In genomic region chr1:36321119-36321951, GRCh38 we compare ENCODE assay signal across 1 cellular context.
TF ChIP-seq lines count a peak whose summit lies in the region.

No MANE protein-coding gene starts in this region.

TF ChIP-seq in K562, 482 proteins besides CTCF, POLR2A, EP300 and RAD21 (continued from another document and continues in another):
- TF ChIP-seq HMBOX1 (IDR thresholded peaks at IDR 0.05) = no peak
- TF ChIP-seq, protein P1, sequence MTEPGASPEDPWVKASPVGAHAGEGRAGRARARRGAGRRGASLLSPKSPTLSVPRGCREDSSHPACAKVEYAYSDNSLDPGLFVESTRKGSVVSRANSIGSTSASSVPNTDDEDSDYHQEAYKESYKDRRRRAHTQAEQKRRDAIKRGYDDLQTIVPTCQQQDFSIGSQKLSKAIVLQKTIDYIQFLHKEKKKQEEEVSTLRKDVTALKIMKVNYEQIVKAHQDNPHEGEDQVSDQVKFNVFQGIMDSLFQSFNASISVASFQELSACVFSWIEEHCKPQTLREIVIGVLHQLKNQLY (CRISPR knock-in tag; conservative IDR thresholded peaks at IDR 0.05) = 0 out of 4 replicates have a peak, but pooled peaks of 1 of the 2 experiments have one; percentile 77
- TF ChIP-seq ZNF134 (CRISPR knock-in tag; conservative IDR thresholded peaks at IDR 0.05) = 0 out of 2 replicates have a peak, but pooled peaks have one; percentile 14
- peak; percentile 95 for TF ChIP-seq ZNF395 (CRISPR knock-in tag; IDR thresholded peaks at IDR 0.05)
- TF ChIP-seq DIDO1 (tag; IDR thresholded peaks at IDR 0.05; ENCODE audit: low read depth) = no peak
- no peak for TF ChIP-seq ZNF586 (CRISPR knock-in tag; conservative IDR thresholded peaks at IDR 0.05)
- no peak for TF ChIP-seq MAFK (IDR thresholded peaks at IDR 0.05; ENCODE audit: low read length)
- peak; percentile 71 for TF ChIP-seq FUS (optimal IDR thresholded peaks at IDR 0.05; ENCODE audit: low read depth, low read length)
- TF ChIP-seq, protein P2, sequence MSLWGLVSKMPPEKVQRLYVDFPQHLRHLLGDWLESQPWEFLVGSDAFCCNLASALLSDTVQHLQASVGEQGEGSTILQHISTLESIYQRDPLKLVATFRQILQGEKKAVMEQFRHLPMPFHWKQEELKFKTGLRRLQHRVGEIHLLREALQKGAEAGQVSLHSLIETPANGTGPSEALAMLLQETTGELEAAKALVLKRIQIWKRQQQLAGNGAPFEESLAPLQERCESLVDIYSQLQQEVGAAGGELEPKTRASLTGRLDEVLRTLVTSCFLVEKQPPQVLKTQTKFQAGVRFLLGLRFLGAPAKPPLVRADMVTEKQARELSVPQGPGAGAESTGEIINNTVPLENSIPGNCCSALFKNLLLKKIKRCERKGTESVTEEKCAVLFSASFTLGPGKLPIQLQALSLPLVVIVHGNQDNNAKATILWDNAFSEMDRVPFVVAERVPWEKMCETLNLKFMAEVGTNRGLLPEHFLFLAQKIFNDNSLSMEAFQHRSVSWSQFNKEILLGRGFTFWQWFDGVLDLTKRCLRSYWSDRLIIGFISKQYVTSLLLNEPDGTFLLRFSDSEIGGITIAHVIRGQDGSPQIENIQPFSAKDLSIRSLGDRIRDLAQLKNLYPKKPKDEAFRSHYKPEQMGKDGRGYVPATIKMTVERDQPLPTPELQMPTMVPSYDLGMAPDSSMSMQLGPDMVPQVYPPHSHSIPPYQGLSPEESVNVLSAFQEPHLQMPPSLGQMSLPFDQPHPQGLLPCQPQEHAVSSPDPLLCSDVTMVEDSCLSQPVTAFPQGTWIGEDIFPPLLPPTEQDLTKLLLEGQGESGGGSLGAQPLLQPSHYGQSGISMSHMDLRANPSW (CRISPR knock-in tag; IDR thresholded peaks at IDR 0.05) = 0 out of 2 replicates have a peak, but pooled peaks have one; percentile 18
- TF ChIP-seq XRCC4 (IDR thresholded peaks at IDR 0.05; ENCODE audit: extremely low read depth, insufficient read depth, insufficient read length) = no peak
- TF ChIP-seq RUNX1 (IDR thresholded peaks at IDR 0.05; ENCODE audit: low read depth) = no peak
- TF ChIP-seq, protein P3, sequence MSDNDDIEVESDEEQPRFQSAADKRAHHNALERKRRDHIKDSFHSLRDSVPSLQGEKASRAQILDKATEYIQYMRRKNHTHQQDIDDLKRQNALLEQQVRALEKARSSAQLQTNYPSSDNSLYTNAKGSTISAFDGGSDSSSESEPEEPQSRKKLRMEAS (CRISPR knock-in tag; IDR thresholded peaks at IDR 0.05) = peak; percentile 97
- no peak for TF ChIP-seq SMAD2 (IDR thresholded peaks at IDR 0.05; ENCODE audit: low read depth, low read length)
- TF ChIP-seq MYBL2 (IDR thresholded peaks at IDR 0.05; ENCODE audit: low read depth) = no peak
- TF ChIP-seq MYBL2 (CRISPR knock-in tag; IDR thresholded peaks at IDR 0.05; ENCODE audit: borderline replicate concordance) = no peak
- TF ChIP-seq, protein P4, sequence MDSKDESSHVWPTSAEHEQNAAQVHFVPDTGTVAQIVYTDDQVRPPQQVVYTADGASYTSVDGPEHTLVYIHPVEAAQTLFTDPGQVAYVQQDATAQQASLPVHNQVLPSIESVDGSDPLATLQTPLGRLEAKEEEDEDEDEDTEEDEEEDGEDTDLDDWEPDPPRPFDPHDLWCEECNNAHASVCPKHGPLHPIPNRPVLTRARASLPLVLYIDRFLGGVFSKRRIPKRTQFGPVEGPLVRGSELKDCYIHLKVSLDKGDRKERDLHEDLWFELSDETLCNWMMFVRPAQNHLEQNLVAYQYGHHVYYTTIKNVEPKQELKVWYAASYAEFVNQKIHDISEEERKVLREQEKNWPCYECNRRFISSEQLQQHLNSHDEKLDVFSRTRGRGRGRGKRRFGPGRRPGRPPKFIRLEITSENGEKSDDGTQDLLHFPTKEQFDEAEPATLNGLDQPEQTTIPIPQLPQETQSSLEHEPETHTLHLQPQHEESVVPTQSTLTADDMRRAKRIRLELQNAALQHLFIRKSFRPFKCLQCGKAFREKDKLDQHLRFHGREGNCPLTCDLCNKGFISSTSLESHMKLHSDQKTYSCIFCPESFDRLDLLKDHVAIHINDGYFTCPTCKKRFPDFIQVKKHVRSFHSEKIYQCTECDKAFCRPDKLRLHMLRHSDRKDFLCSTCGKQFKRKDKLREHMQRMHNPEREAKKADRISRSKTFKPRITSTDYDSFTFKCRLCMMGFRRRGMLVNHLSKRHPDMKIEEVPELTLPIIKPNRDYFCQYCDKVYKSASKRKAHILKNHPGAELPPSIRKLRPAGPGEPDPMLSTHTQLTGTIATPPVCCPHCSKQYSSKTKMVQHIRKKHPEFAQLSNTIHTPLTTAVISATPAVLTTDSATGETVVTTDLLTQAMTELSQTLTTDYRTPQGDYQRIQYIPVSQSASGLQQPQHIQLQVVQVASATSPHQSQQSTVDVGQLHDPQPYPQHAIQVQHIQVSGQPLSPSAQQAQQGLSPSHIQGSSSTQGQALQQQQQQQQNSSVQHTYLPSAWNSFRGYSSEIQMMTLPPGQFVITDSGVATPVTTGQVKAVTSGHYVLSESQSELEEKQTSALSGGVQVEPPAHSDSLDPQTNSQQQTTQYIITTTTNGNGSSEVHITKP (IDR thresholded peaks at IDR 0.05; ENCODE audit: partially characterized antibody) = no peak
- TF ChIP-seq HNRNPL (IDR thresholded peaks at IDR 0.05; ENCODE audit: low read depth, low read length) = no peak
- peak; percentile 77; the same call in 1 of the 2 replicates for TF ChIP-seq HDAC2 (IDR thresholded peaks at IDR 0.05)
- no peak for TF ChIP-seq NFE2L1 (tag; IDR thresholded peaks at IDR 0.05; ENCODE audit: borderline replicate concordance, low read depth)
- TF ChIP-seq ZNF695 (CRISPR knock-in tag; IDR thresholded peaks at IDR 0.05) = no peak
- peak; percentile 86 for TF ChIP-seq MTA3 (IDR thresholded peaks at IDR 0.05; ENCODE audit: borderline replicate concordance)
- TF ChIP-seq POU5F1 (IDR thresholded peaks at IDR 0.05; ENCODE audit: borderline replicate concordance, low read depth, low read length, partially characterized antibody) = no peak
- TF ChIP-seq GATAD2B (IDR thresholded peaks at IDR 0.05; ENCODE audit: borderline replicate concordance) = 0 out of 2 replicates have a peak, but pooled peaks have one; percentile 18
- no peak for TF ChIP-seq POLR3A (IDR thresholded peaks at IDR 0.05; ENCODE audit: borderline replicate concordance, extremely low read depth, insufficient read depth, insufficient read length)
- TF ChIP-seq MYNN (IDR thresholded peaks at IDR 0.05) = peak; percentile 74; the same call in 1 of the 2 replicates
- no peak for TF ChIP-seq MYNN (CRISPR knock-in tag; IDR thresholded peaks at IDR 0.05)
- TF ChIP-seq ZNF274 (IDR thresholded peaks at IDR 0.05; ENCODE audit: borderline replicate concordance, low read depth, low read length) = no peak
- no peak for TF ChIP-seq ZNF507 (tag; conservative IDR thresholded peaks at IDR 0.05)
- peak; percentile 28 for TF ChIP-seq PKNOX1 (IDR thresholded peaks at IDR 0.05)
- TF ChIP-seq LEF1 (IDR thresholded peaks at IDR 0.05) = peak; percentile 89
- TF ChIP-seq PTTG1 (tag; IDR thresholded peaks at IDR 0.05; ENCODE audit: low read depth) = no peak
- TF ChIP-seq SNRNP70 (optimal IDR thresholded peaks at IDR 0.05; ENCODE audit: low read depth, low read length) = no peak
- no peak for TF ChIP-seq ILK (tag; IDR thresholded peaks at IDR 0.05; ENCODE audit: borderline replicate concordance, low read depth)
- no peak for TF ChIP-seq CCAR2 (IDR thresholded peaks at IDR 0.05; ENCODE audit: low read depth, low read length)
- TF ChIP-seq POLR2AphosphoS2 (IDR thresholded peaks at IDR 0.05; ENCODE audit: low read length) = no peak
- no peak for TF ChIP-seq RBM22 (IDR thresholded peaks at IDR 0.05; ENCODE audit: low read depth, low read length, poor library complexity, severe bottlenecking)
- no peak for TF ChIP-seq SLC30A9 (CRISPR knock-in tag; IDR thresholded peaks at IDR 0.05)
- TF ChIP-seq, protein P5, sequence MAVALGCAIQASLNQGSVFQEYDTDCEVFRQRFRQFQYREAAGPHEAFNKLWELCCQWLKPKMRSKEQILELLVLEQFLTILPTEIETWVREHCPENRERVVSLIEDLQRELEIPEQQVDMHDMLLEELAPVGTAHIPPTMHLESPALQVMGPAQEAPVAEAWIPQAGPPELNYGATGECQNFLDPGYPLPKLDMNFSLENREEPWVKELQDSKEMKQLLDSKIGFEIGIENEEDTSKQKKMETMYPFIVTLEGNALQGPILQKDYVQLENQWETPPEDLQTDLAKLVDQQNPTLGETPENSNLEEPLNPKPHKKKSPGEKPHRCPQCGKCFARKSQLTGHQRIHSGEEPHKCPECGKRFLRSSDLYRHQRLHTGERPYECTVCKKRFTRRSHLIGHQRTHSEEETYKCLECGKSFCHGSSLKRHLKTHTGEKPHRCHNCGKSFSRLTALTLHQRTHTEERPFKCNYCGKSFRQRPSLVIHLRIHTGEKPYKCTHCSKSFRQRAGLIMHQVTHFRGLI (CRISPR knock-in tag; IDR thresholded peaks at IDR 0.05) = no peak
- TF ChIP-seq ZBTB33 (CRISPR knock-in tag; IDR thresholded peaks at IDR 0.05) = peak; percentile 88
- TF ChIP-seq CHD2 (IDR thresholded peaks at IDR 0.05; ENCODE audit: low read depth, low read length) = peak; percentile 66
- peak; percentile 68 for TF ChIP-seq TRIM28 (IDR thresholded peaks at IDR 0.05)
- TF ChIP-seq ZBTB49 (CRISPR knock-in tag; IDR thresholded peaks at IDR 0.05; ENCODE audit: borderline replicate concordance) = no peak
- peak; percentile 99 for TF ChIP-seq MEF2D (tag; conservative IDR thresholded peaks at IDR 0.05; ENCODE audit: low read depth)
- no peak for TF ChIP-seq TSC22D4 (tag; IDR thresholded peaks at IDR 0.05)
- TF ChIP-seq CBX3 (IDR thresholded peaks at IDR 0.05; ENCODE audit: borderline replicate concordance in 1 of 2, low read length in 2 of 2) = no peak; a peak in 1 of 3 replicates
- peak; percentile 69 to 97 for TF ChIP-seq TEAD1 (CRISPR knock-in tag; IDR thresholded peaks at IDR 0.05)
- TF ChIP-seq MEF2A (IDR thresholded peaks at IDR 0.05; ENCODE audit: control insufficient read depth, low read depth, low read length) = peak; percentile 99
